Comparison of ENCODE assay signal across 1 cellular context in genomic region chr2:46549159-46549902, GRCh38.
TF ChIP-seq lines count a peak whose summit lies in the region.

No MANE protein-coding gene starts in this region.

TF ChIP-seq in GM12878, 131 proteins besides CTCF, POLR2A, EP300 and RAD21:
- TF ChIP-seq ATF2 (IDR thresholded peaks at IDR 0.05; ENCODE audit: low read length) (no peak), PRDM15 (CRISPR knock-in tag; IDR thresholded peaks at IDR 0.05) (no peak), GABPA (IDR thresholded peaks at IDR 0.05; ENCODE audit: low read depth) (no peak), NR2C2 (IDR thresholded peaks at IDR 0.05; ENCODE audit: borderline replicate concordance, control insufficient read depth, insufficient read length, low read depth) (no peak), FOXK2 (IDR thresholded peaks at IDR 0.05) (no peak), HDAC2 (IDR thresholded peaks at IDR 0.05) (no peak), SRF (IDR thresholded peaks at IDR 0.05; ENCODE audit: low read depth in 2 of 2, low read length in 2 of 2) (peak in 1 of 2 experiments; percentile 61; a peak in 1 of 4 replicates), CBFB (IDR thresholded peaks at IDR 0.05; ENCODE audit: low read depth) (0 out of 2 replicates have a peak, but pooled peaks have one; percentile 22), BHLHE40 (IDR thresholded peaks at IDR 0.05; ENCODE audit: borderline replicate concordance in 1 of 2, low read depth in 2 of 2, low read length in 1 of 2) (0 out of 4 replicates have a peak, but pooled peaks of 1 of the 2 experiments have one; percentile 1), SP1 (IDR thresholded peaks at IDR 0.05; ENCODE audit: low read depth, low read length) (no peak), MXI1 (IDR thresholded peaks at IDR 0.05; ENCODE audit: low read depth, low read length) (peak; percentile 46; the same call in 1 of the 2 replicates), RUNX3 (IDR thresholded peaks at IDR 0.05; ENCODE audit: low read length) (peak; percentile 69), ZBTB33 (IDR thresholded peaks at IDR 0.05) (no peak), ZNF687 (IDR thresholded peaks at IDR 0.05) (peak; percentile 21; the same call in 1 of the 2 replicates), EZH2 (IDR thresholded peaks at IDR 0.05; ENCODE audit: borderline replicate concordance, control insufficient read depth, low read depth, low read length) (no peak)
TF ChIP-seq in GM12878: peak in this region for 6.
